ENCODE assay signal across 8 cellular contexts in the genomic region with DNA sequence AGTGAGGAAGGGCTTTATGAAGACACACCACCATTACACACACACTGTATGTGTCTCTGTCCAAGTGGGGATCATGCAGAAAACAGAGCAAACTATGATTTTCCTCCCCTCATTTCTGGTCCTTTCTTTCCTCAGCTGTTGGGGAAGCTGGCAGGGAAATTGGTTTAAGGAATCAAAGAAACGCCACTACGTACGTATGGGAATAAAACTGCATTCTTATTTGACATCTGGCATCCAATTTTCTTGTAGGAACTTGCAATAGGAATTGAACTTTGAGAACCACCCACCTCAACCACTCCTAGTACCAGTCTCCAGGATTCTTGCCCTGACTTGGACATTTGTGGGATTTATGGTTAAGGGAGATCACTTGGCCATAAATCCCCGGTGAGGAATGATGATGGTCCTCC.
DNase-seq lines count a peak whose midpoint lies in the region; ATAC-seq and TF ChIP-seq lines count a peak whose summit lies in the region.

No MANE protein-coding gene starts in this region.

- no peaks in the 10 kb centered on the region for H3K4me1 ChIP-seq in BE2C
- peaks cover 0 to 3% of the 10 kb centered on the region in 2 donors for H3K4me1 ChIP-seq in esophagus (ENCODE audit: control insufficient read depth in 2 of 2, insufficient read depth in 2 of 2, low read length in 1 of 2)

- no peak for TF ChIP-seq CTCF in BE2C (IDR thresholded peaks at IDR 0.05; ENCODE audit: low read depth, low read length)
- TF ChIP-seq CTCF in neural crest cell (conservative IDR thresholded peaks at IDR 0.05): no peak

- H3K27ac ChIP-seq in esophagus (ENCODE audit: low read depth in 2 of 2, low read length in 1 of 2): peak overlapping the region; percentile 81 to 92

- ATAC-seq in HG03097 (IDR thresholded peaks at IDR 0.05; ENCODE audit: low FRiP score, unreplicated experiment): no peak
- no peak for ATAC-seq in activated CD8-positive, alpha-beta memory T cell treated with anti-CD3 and anti-CD28 coated beads, Interleukin-2, amount 10 ng/mL, durations not matched to agents 7 days and 5 days

- H3K4me3 Mint-ChIP-seq in neural crest cell: peak overlapping the region; percentile 88
- H3K4me3 Mint-ChIP-seq in activated CD8-positive, alpha-beta memory T cell treated with anti-CD3 and anti-CD28 coated beads, Interleukin-2, amount 10 ng/mL, durations not matched to agents 7 days and 5 days: no peak overlapping the region

- no peak for DNase-seq in BE2C
- DNase-seq in NAMALWA (ENCODE audit: low spot score): peak; percentile 5
- DNase-seq in neural crest cell (ENCODE audit: low read depth, low spot score): no peak
- no peak for DNase-seq in NCI-H1436 treated with DMSO at 0.1 percent for 48 hours (lab: John Stamatoyannopoulos, UW)
- no peak for DNase-seq in activated CD8-positive, alpha-beta memory T cell treated with anti-CD3 and anti-CD28 coated beads, Interleukin-2, amount 10 ng/mL, durations not matched to agents 7 days and 5 days
- DNase-seq in AG08396 (ENCODE audit: low spot score): no peak

- H3K27ac Mint-ChIP-seq in neural crest cell (ENCODE audit: unreplicated experiment): peak overlapping the region; percentile 87
- H3K27ac Mint-ChIP-seq in activated CD8-positive, alpha-beta memory T cell treated with anti-CD3 and anti-CD28 coated beads, Interleukin-2, amount 10 ng/mL, durations not matched to agents 7 days and 5 days: no peak overlapping the region

- CTCF ChIA-PET in activated CD8-positive, alpha-beta memory T cell treated with anti-CD3 and anti-CD28 coated beads, Interleukin-2, amount 10 ng/mL, durations not matched to agents 7 days and 5 days (lab: Charles Lee): no interaction called here

- peaks cover 32% of the 10 kb centered on the region for H3K4me1 Mint-ChIP-seq in neural crest cell
- no peaks in the 10 kb centered on the region for H3K4me1 Mint-ChIP-seq in activated CD8-positive, alpha-beta memory T cell treated with anti-CD3 and anti-CD28 coated beads, Interleukin-2, amount 10 ng/mL, durations not matched to agents 7 days and 5 days

- WGBS in esophagus, 2 donors: 10 to 32% methylated on average over 4 of the region's 4 CpGs

- H3K36me3 Mint-ChIP-seq in neural crest cell (ENCODE audit: low read depth): no peaks in the 10 kb centered on the region
- H3K36me3 Mint-ChIP-seq in activated CD8-positive, alpha-beta memory T cell treated with anti-CD3 and anti-CD28 coated beads, Interleukin-2, amount 10 ng/mL, durations not matched to agents 7 days and 5 days: no peaks in the 10 kb centered on the region

- H3K36me3 ChIP-seq in BE2C: no peaks in the 10 kb centered on the region
- no peaks in the 10 kb centered on the region for H3K36me3 ChIP-seq in esophagus (ENCODE audit: control insufficient read depth in 2 of 2, insufficient read depth in 2 of 2, low read length in 1 of 2)

- no peaks in the 10 kb centered on the region for H3K27me3 ChIP-seq in BE2C
- H3K27me3 ChIP-seq in esophagus (ENCODE audit: control insufficient read depth in 1 of 2, insufficient read depth in 2 of 2, low read length in 2 of 2): no peaks in the 10 kb centered on the region

- no peaks in the 10 kb centered on the region for H3K9me3 Mint-ChIP-seq in neural crest cell
- no peaks in the 10 kb centered on the region for H3K9me3 Mint-ChIP-seq in activated CD8-positive, alpha-beta memory T cell treated with anti-CD3 and anti-CD28 coated beads, Interleukin-2, amount 10 ng/mL, durations not matched to agents 7 days and 5 days (ENCODE audit: low read depth)

- H3K27me3 Mint-ChIP-seq in neural crest cell (ENCODE audit: low read depth): peaks cover 19% of the 10 kb centered on the region
- peaks cover 44% of the 10 kb centered on the region for H3K27me3 Mint-ChIP-seq in activated CD8-positive, alpha-beta memory T cell treated with anti-CD3 and anti-CD28 coated beads, Interleukin-2, amount 10 ng/mL, durations not matched to agents 7 days and 5 days

- H3K4me3 ChIP-seq in BE2C (ENCODE audit: low read depth, low read length) (peak overlapping the region; percentile 91), esophagus (ENCODE audit: low read depth in 1 of 2, low read length in 2 of 2) (peak overlapping the region; percentile 46 to 88)

- no peaks in the 10 kb centered on the region for H3K9me3 ChIP-seq in BE2C
- H3K9me3 ChIP-seq in esophagus (ENCODE audit: control insufficient read depth in 2 of 2, insufficient read depth in 1 of 2, low read depth in 1 of 2, low read length in 1 of 2): no peaks in the 10 kb centered on the region
